ENCODE assay signal across 1 cellular context in genomic region chr20:62047666-62048345, GRCh38.
TF ChIP-seq lines count a peak whose summit lies in the region.

No MANE protein-coding gene starts in this region.

TF ChIP-seq in H1, 55 proteins besides CTCF, POLR2A, EP300 and RAD21:
- TF ChIP-seq TCF12 (IDR thresholded peaks at IDR 0.05; ENCODE audit: low read depth, low read length) (no peak), CHD7 (IDR thresholded peaks at IDR 0.05; ENCODE audit: insufficient replicate concordance, low read length) (no peak), POU5F1 (IDR thresholded peaks at IDR 0.05; ENCODE audit: low read depth, low read length) (no peak), SIN3A (conservative IDR thresholded peaks at IDR 0.05 in 1 of 2, IDR thresholded peaks at IDR 0.05 in 1 of 2; ENCODE audit: low read depth in 1 of 2, low read length in 2 of 2) (no peak)
TF ChIP-seq in H1: peak in this region for 0.
